Comparison of ENCODE assay signal across 8 cellular contexts in genomic region chr16:23149993-23150364, GRCh38. TPM values are rescaled to one million over a fixed set of nuclear protein-coding genes. Genes with fewer than 3 reads are reported as not detected.
A peak's percentile ranks its signal among the peaks of the same experiment; 100 is the strongest.
DNase-seq lines count a peak whose midpoint lies in the region; ATAC-seq and TF ChIP-seq lines count a peak whose summit lies in the region.

No MANE protein-coding gene starts in this region.

- POLR2A ChIA-PET in HCT116 (lab: Charles Lee), result no interaction called here
- POLR2A ChIA-PET in activated CD4-positive, alpha-beta memory T cell treated with anti-CD3 and anti-CD28 coated beads, Interleukin-2, amount 10 ng/mL, durations not matched to agents 7 days and 5 days (lab: Charles Lee), result interaction anchor here (0.8 to 0.9 kb wide), 2 partner anchors 14 to 34 kb away, joined by 3 read pairs; no protein-coding TSS in a partner anchor

- H3K36me3 ChIP-seq in HCT116 (ENCODE audit: control insufficient read depth in 1 of 2, insufficient read depth in 2 of 2, low read length in 2 of 2) (no peaks in the 10 kb centered on the region), smooth muscle cell (ENCODE audit: low read depth) (no peaks in the 10 kb centered on the region)

- no peaks in the 10 kb centered on the region for H3K9me3 Mint-ChIP-seq in activated CD4-positive, alpha-beta memory T cell treated with anti-CD3 and anti-CD28 coated beads, Interleukin-2, amount 10 ng/mL, durations not matched to agents 7 days and 5 days

- TF ChIP-seq CTCF in HCT116 (IDR thresholded peaks at IDR 0.05 in 2 of 3, conservative IDR thresholded peaks at IDR 0.05 in 1 of 3; ENCODE audit: borderline replicate concordance in 1 of 3, insufficient read depth in 1 of 3, low read depth in 2 of 3, low read length in 2 of 3) (no peak), smooth muscle cell (IDR thresholded peaks at IDR 0.05; ENCODE audit: borderline replicate concordance, insufficient read depth, poor library complexity, severe bottlenecking) (no peak)

- CTCF ChIA-PET in HCT116 (lab: Charles Lee), result no interaction called here
- CTCF ChIA-PET in activated CD4-positive, alpha-beta memory T cell treated with anti-CD3 and anti-CD28 coated beads, Interleukin-2, amount 10 ng/mL, durations not matched to agents 7 days and 5 days (lab: Charles Lee), result interaction anchor here (2.4 kb wide), 1 partner anchor 286 kb away, joined by 6 read pairs; no protein-coding TSS in a partner anchor

- no peak for DNase-seq in HCT116 (ENCODE audit: low read depth, low spot score)
- DNase-seq in activated CD4-positive, alpha-beta memory T cell treated with anti-CD3 and anti-CD28 coated beads, Interleukin-2, amount 10 ng/mL, durations not matched to agents 7 days and 5 days, result no peak
- no peak for DNase-seq in right cardiac atrium
- DNase-seq in smooth muscle cell (lab: John Stamatoyannopoulos, UW; ENCODE audit: unreplicated experiment), result no peak
- no peak for DNase-seq in nucleus accumbens (lab: John Stamatoyannopoulos, UW)
- DNase-seq in dermis blood vessel endothelial cell, result no peak
- DNase-seq in SHP77 treated with DMSO at 0.1 percent for 48 hours (lab: John Stamatoyannopoulos, UW), result no peak

- 53% methylated on average over 4 of the region's 4 CpGs for WGBS in right cardiac atrium
- WGBS in smooth muscle cell (ENCODE audit: low lambda C conversion rate), result 71% methylated on average over 4 of the region's 4 CpGs

- TF ChIP-seq POLR2A in HCT116 (IDR thresholded peaks at IDR 0.05; ENCODE audit: borderline replicate concordance, extremely low read depth, insufficient read depth, insufficient read length), result no peak

- H3K4me1 Mint-ChIP-seq in activated CD4-positive, alpha-beta memory T cell treated with anti-CD3 and anti-CD28 coated beads, Interleukin-2, amount 10 ng/mL, durations not matched to agents 7 days and 5 days, result peaks cover 26% of the 10 kb centered on the region

- H3K27me3 Mint-ChIP-seq in activated CD4-positive, alpha-beta memory T cell treated with anti-CD3 and anti-CD28 coated beads, Interleukin-2, amount 10 ng/mL, durations not matched to agents 7 days and 5 days, result peaks cover 6% of the 10 kb centered on the region

- intact Hi-C loops in HCT116 (cut with micrococcal nuclease), result no loop called here
- intact Hi-C loops in right cardiac atrium (cut with DNase I), result loop anchor here in 2 of 4 donors (5.0 kb wide), 2 partner anchors 63 to 68 kb away; no protein-coding TSS in a partner anchor

- H3K4me3 Mint-ChIP-seq in activated CD4-positive, alpha-beta memory T cell treated with anti-CD3 and anti-CD28 coated beads, Interleukin-2, amount 10 ng/mL, durations not matched to agents 7 days and 5 days, result peak overlapping the region; percentile 91

- RAD21 ChIA-PET in HCT116 (lab: Charles Lee; ENCODE audit: low non-redundant PET in 1 of 2, low total read pairs in 2 of 2, uncharacterized antibody in 2 of 2, unreplicated experiment in 2 of 2), result no interaction called here

- H3K9me2 ChIP-seq in HCT116 (ENCODE audit: insufficient read depth), result no peaks in the 10 kb centered on the region

- no peaks in the 10 kb centered on the region for H3K27me3 ChIP-seq in HCT116 (ENCODE audit: insufficient read depth, low read length)
- H3K27me3 ChIP-seq in right cardiac atrium (ENCODE audit: control insufficient read depth, insufficient read depth), result no peaks in the 10 kb centered on the region
- H3K27me3 ChIP-seq in smooth muscle cell (ENCODE audit: low read depth), result no peaks in the 10 kb centered on the region

- no peaks in the 10 kb centered on the region for H3F3A ChIP-seq in smooth muscle cell (ENCODE audit: low read depth)

- peak overlapping the region; percentile 92 for H3K4me2 ChIP-seq in HCT116 (ENCODE audit: low read length)
- H3K4me2 ChIP-seq in smooth muscle cell, result peak overlapping the region; percentile 88

- H3K36me3 Mint-ChIP-seq in activated CD4-positive, alpha-beta memory T cell treated with anti-CD3 and anti-CD28 coated beads, Interleukin-2, amount 10 ng/mL, durations not matched to agents 7 days and 5 days (ENCODE audit: low read depth), result peaks cover 2% of the 10 kb centered on the region

- peaks cover 17 to 31% of the 10 kb centered on the region in 2 experiments for H3K4me1 ChIP-seq in HCT116 (ENCODE audit: control insufficient read depth in 1 of 2, insufficient read depth in 2 of 2, low read length in 2 of 2)
- H3K4me1 ChIP-seq in right cardiac atrium (ENCODE audit: control insufficient read depth, insufficient read depth, low read length), result peaks cover 4% of the 10 kb centered on the region
- peaks cover 12% of the 10 kb centered on the region for H3K4me1 ChIP-seq in smooth muscle cell (ENCODE audit: low read depth)

- H3K9ac ChIP-seq in HCT116 (ENCODE audit: low read length), result no peak overlapping the region
- H3K9ac ChIP-seq in smooth muscle cell (ENCODE audit: low read depth), result no peak overlapping the region

- H4K20me1 ChIP-seq in HCT116 (ENCODE audit: insufficient read depth), result no peaks in the 10 kb centered on the region
- H4K20me1 ChIP-seq in smooth muscle cell (ENCODE audit: low read depth), result peaks cover 28% of the 10 kb centered on the region

- no peak overlapping the region for H3K27ac Mint-ChIP-seq in activated CD4-positive, alpha-beta memory T cell treated with anti-CD3 and anti-CD28 coated beads, Interleukin-2, amount 10 ng/mL, durations not matched to agents 7 days and 5 days

- TF ChIP-seq RAD21 in HCT116 (IDR thresholded peaks at IDR 0.05; ENCODE audit: low read depth), result no peak

- H3K4me3 ChIP-seq in HCT116 (replicated peaks in 1 of 2; ENCODE audit: low read depth in 1 of 2, low read length in 2 of 2), result peak overlapping the region; percentile 49 to 63
- peak overlapping the region; percentile 31 for H3K4me3 ChIP-seq in right cardiac atrium (ENCODE audit: low read length)
- H3K4me3 ChIP-seq in smooth muscle cell, result peak overlapping the region; percentile 66

- ATAC-seq in HCT116, result no peak
- ATAC-seq in right cardiac atrium, result no peak
- ATAC-seq in HG02588 (IDR thresholded peaks at IDR 0.05; ENCODE audit: unreplicated experiment), result no peak

- no TSS peak for BruUV-seq in HCT116 (replicated peaks; lab: Mats Ljungman, UMichigan)

- H3K79me2 ChIP-seq in HCT116 (ENCODE audit: insufficient read depth, low read length) (peaks cover 36% of the 10 kb centered on the region), smooth muscle cell (ENCODE audit: low read depth) (peaks cover 25% of the 10 kb centered on the region)

- H3K9me3 ChIP-seq in HCT116 (ENCODE audit: control insufficient read depth in 1 of 2, insufficient read depth in 1 of 2, low read depth in 1 of 2, low read length in 2 of 2) (no peaks in the 10 kb centered on the region), right cardiac atrium (ENCODE audit: control insufficient read depth, low read length) (no peaks in the 10 kb centered on the region), smooth muscle cell (replicated peaks; ENCODE audit: low read depth) (no peaks in the 10 kb centered on the region)

- H2AFZ ChIP-seq in HCT116 (ENCODE audit: low read depth, low read length, poor library complexity, severe bottlenecking), result peak overlapping the region; percentile 92
- H2AFZ ChIP-seq in smooth muscle cell (ENCODE audit: low read depth), result peak overlapping the region; percentile 85

- H3K27ac ChIP-seq in HCT116 (ENCODE audit: low read depth, low read length) (no peak overlapping the region), right cardiac atrium (ENCODE audit: low read length) (no peak overlapping the region), smooth muscle cell (ENCODE audit: low read depth) (no peak overlapping the region)

TF ChIP-seq in HCT116, 20 proteins besides CTCF, POLR2A, EP300 and RAD21 (continues in another document):
- TF ChIP-seq ELF1 (IDR thresholded peaks at IDR 0.05; ENCODE audit: borderline replicate concordance, low read depth) (no peak), EZH2 (IDR thresholded peaks at IDR 0.05) (no peak), ATF3 (IDR thresholded peaks at IDR 0.05) (no peak), JUND (IDR thresholded peaks at IDR 0.05) (no peak), SP1 (IDR thresholded peaks at IDR 0.05; ENCODE audit: low read depth) (no peak), CBX3 (IDR thresholded peaks at IDR 0.05; ENCODE audit: low read depth) (no peak), ZNF274 (IDR thresholded peaks at IDR 0.05; ENCODE audit: low read depth, low read length) (no peak)
- TF ChIP-seq, protein P1, sequence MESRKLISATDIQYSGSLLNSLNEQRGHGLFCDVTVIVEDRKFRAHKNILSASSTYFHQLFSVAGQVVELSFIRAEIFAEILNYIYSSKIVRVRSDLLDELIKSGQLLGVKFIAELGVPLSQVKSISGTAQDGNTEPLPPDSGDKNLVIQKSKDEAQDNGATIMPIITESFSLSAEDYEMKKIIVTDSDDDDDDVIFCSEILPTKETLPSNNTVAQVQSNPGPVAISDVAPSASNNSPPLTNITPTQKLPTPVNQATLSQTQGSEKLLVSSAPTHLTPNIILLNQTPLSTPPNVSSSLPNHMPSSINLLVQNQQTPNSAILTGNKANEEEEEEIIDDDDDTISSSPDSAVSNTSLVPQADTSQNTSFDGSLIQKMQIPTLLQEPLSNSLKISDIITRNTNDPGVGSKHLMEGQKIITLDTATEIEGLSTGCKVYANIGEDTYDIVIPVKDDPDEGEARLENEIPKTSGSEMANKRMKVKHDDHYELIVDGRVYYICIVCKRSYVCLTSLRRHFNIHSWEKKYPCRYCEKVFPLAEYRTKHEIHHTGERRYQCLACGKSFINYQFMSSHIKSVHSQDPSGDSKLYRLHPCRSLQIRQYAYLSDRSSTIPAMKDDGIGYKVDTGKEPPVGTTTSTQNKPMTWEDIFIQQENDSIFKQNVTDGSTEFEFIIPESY (IDR thresholded peaks at IDR 0.05; ENCODE audit: extremely low read depth, insufficient replicate concordance, low read length), result no peak

RNA-seq across cellular contexts. Expression of gene USP31, which starts 0.7 kb away (rescaled TPM):
- total RNA-seq in HCT116 (2021; ENCODE audit: unreplicated experiment) (12.2 TPM), right cardiac atrium (10 to 100 TPM; 34.3 to 44.0 (median 37.3) TPM), smooth muscle cell (5.7 and 5.8 TPM in 2 replicates), dermis blood vessel endothelial cell (37.8 and 43.7 TPM in 2 replicates)
- 2.9 and 3.1 TPM in 2 replicates for polyA plus RNA-seq in HCT116 (2012)
- total RNA-seq in activated CD4-positive, alpha-beta memory T cell treated with anti-CD3 and anti-CD28 coated beads, Interleukin-2, amount 10 ng/mL, durations not matched to agents 7 days and 5 days, result 1 to 10 TPM; 5.1 to 5.4 TPM
- polyA plus RNA-seq in right cardiac atrium (12.8 TPM), smooth muscle cell (2.7 and 4.9 TPM in 2 replicates)

RNA-seq across cellular contexts. Expression of gene SCNN1G, which starts 32.6 kb away (rescaled TPM):
- total RNA-seq in HCT116 (2021; ENCODE audit: unreplicated experiment) (not detected), right cardiac atrium (not detected), smooth muscle cell (not detected in 2 replicates), dermis blood vessel endothelial cell (0.68 and 2.6 TPM in 2 replicates)
- not detected in 2 replicates for polyA plus RNA-seq in HCT116 (2012)
- total RNA-seq in activated CD4-positive, alpha-beta memory T cell treated with anti-CD3 and anti-CD28 coated beads, Interleukin-2, amount 10 ng/mL, durations not matched to agents 7 days and 5 days, result not detected
- polyA plus RNA-seq in right cardiac atrium (0.05 TPM), smooth muscle cell (not detected in 2 replicates)
